Comparison of ENCODE assay signal across 23 cellular contexts in the genomic region with DNA sequence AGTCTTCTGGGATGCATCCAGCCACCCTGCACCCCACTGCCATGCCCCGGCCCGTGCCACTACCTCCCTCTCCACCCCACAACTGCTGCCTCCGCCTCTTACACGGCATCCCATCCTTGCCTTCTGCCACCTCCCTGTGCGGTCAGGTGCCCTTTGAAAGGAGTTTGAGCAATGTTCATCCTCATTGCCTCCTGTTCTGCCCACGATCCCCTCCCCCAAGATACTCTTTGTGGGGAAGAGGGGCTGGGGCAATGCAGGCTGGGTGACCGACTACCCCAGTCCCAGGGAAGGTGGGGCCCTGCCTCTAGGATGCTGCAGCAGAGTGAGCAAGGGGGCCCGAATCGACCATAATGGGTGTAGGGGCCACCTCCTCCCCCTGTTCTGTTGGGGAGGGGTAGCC. TPM values are rescaled to one million over a fixed set of nuclear protein-coding genes. Genes with fewer than 3 reads are reported as not detected.
"Had no signal": no experiment of that assay in that cellular context is flagged by ENCODE, and none has a peak within 500 bp of the region (broad histone marks: within the 10 kb centered on the region; RNA-seq: fewer than 3 reads in every experiment).

No MANE protein-coding gene starts in this region.

- H3K36me3 ChIP-seq: adrenal gland had no signal

- ATAC-seq: activated CD4-positive, alpha-beta T cell treated with anti-CD3 and anti-CD28 coated beads for 36 hours had no signal

- H3K27me3 ChIP-seq: adrenal gland, Peyer's patch, SJCRH30 had no signal

- H3K36me3 Mint-ChIP-seq: activated naive CD8-positive, alpha-beta T cell treated with anti-CD3 and anti-CD28 coated beads, Interleukin-2, amount 10 ng/mL, durations not matched to agents 7 days and 5 days had no signal

- H3K9me3 Mint-ChIP-seq: activated CD4-positive, alpha-beta memory T cell treated with anti-CD3 and anti-CD28 coated beads, Interleukin-2, amount 10 ng/mL, durations not matched to agents 7 days and 5 days; activated naive CD8-positive, alpha-beta T cell treated with anti-CD3 and anti-CD28 coated beads, Interleukin-2, amount 10 ng/mL, durations not matched to agents 7 days and 5 days had no signal

- H3K27ac Mint-ChIP-seq: activated CD4-positive, alpha-beta memory T cell treated with anti-CD3 and anti-CD28 coated beads, Interleukin-2, amount 10 ng/mL, durations not matched to agents 7 days and 5 days; activated CD4-positive, alpha-beta T cell treated with anti-CD3 and anti-CD28 coated beads for 36 hours; activated naive CD8-positive, alpha-beta T cell treated with anti-CD3 and anti-CD28 coated beads, Interleukin-2, amount 10 ng/mL, durations not matched to agents 7 days and 5 days had no signal

- H3K9me3 ChIP-seq: adrenal gland, Peyer's patch, SJCRH30, SK-N-SH had no signal

- DNase-seq: activated CD4-positive, alpha-beta memory T cell treated with anti-CD3 and anti-CD28 coated beads, Interleukin-2, amount 10 ng/mL, durations not matched to agents 7 days and 5 days; activated CD4-positive, alpha-beta T cell treated with anti-CD3 and anti-CD28 coated beads for 36 hours; activated CD4-positive, alpha-beta T cell treated with anti-CD3 and anti-CD28 coated beads, Interleukin-2, amount 50 U/mL, for 1 hour; activated CD8-positive, alpha-beta memory T cell treated with anti-CD3 and anti-CD28 coated beads, Interleukin-2, amount 50 U/mL, for 4 hours; activated naive CD4-positive, alpha-beta T cell treated with anti-CD3 and anti-CD28 coated beads, Interleukin-2, amount 50 U/mL, for 16 hours; activated naive CD8-positive, alpha-beta T cell treated with anti-CD3 and anti-CD28 coated beads, Interleukin-2, amount 10 ng/mL, durations not matched to agents 7 days and 5 days; activated T-cell treated with anti-CD3 and anti-CD28 coated beads, Interleukin-2, amount 50 U/mL, for 1 hour; adrenal gland; anterior cingulate cortex; Kasumi-1; NCI-H1105 treated with DMSO at 0.1 percent for 48 hours; NCI-H146; NCI-H2029; NCI-H510A treated with DMSO at 0.1 percent for 48 hours; NCI-H69; Peyer's patch; Right ventricle myocardium superior; SJCRH30; T-helper 1 cell had no signal

- H3K9ac ChIP-seq: SK-N-SH had no signal

- H3K4me2 ChIP-seq: SK-N-SH had no signal

- H3K4me3 Mint-ChIP-seq: activated CD4-positive, alpha-beta memory T cell treated with anti-CD3 and anti-CD28 coated beads, Interleukin-2, amount 10 ng/mL, durations not matched to agents 7 days and 5 days; activated CD4-positive, alpha-beta T cell treated with anti-CD3 and anti-CD28 coated beads for 36 hours; activated naive CD8-positive, alpha-beta T cell treated with anti-CD3 and anti-CD28 coated beads, Interleukin-2, amount 10 ng/mL, durations not matched to agents 7 days and 5 days had no signal

- H3K4me1 ChIP-seq: adrenal gland, Peyer's patch had no signal

- H3K27ac ChIP-seq: adrenal gland, Peyer's patch, RWPE1, SJCRH30, VCaP had no signal

- H3K4me1 Mint-ChIP-seq: activated CD4-positive, alpha-beta memory T cell treated with anti-CD3 and anti-CD28 coated beads, Interleukin-2, amount 10 ng/mL, durations not matched to agents 7 days and 5 days; activated CD4-positive, alpha-beta T cell treated with anti-CD3 and anti-CD28 coated beads for 36 hours; activated naive CD8-positive, alpha-beta T cell treated with anti-CD3 and anti-CD28 coated beads, Interleukin-2, amount 10 ng/mL, durations not matched to agents 7 days and 5 days had no signal

- H3K4me3 ChIP-seq: adrenal gland, Peyer's patch, SJCRH30 had no signal

RNA-seq across cellular contexts. Expression of a gene that starts 8.4 kb away (rescaled TPM):
- total RNA-seq: activated CD4-positive, alpha-beta T cell treated with anti-CD3 and anti-CD28 coated beads for 36 hours; activated naive CD8-positive, alpha-beta T cell treated with anti-CD3 and anti-CD28 coated beads, Interleukin-2, amount 10 ng/mL, durations not matched to agents 7 days and 5 days; cardiac septum; Peyer's patch; Right ventricle myocardium superior; SJCRH30 had no signal
- polyA plus RNA-seq: SK-N-SH had no signal
